ENCODE assay signal across 7 cellular contexts in genomic region chr5:32613050-32613672, GRCh38. TPM values are rescaled to one million over a fixed set of nuclear protein-coding genes. Genes with fewer than 3 reads are reported as not detected.
DNase-seq lines count a peak whose midpoint lies in the region; ATAC-seq and TF ChIP-seq lines count a peak whose summit lies in the region.

No MANE protein-coding gene starts in this region.

- CTCF ChIA-PET in mammary epithelial cell (lab: Charles Lee; ENCODE audit: low non-redundant PET): interaction anchor here (0.9 kb wide), 1 partner anchor 124 kb away, joined by 8 read pairs; no protein-coding TSS in a partner anchor

- dilution Hi-C loops in mammary epithelial cell (cut with HindIII; ENCODE audit: low sequenced_read_pairs): loop anchor here (25.0 kb wide), 1 partner anchor 376 kb away; no protein-coding TSS in a partner anchor

- H3K27ac ChIP-seq in WERI-Rb-1: no peak overlapping the region
- H3K27ac ChIP-seq in mammary epithelial cell (ENCODE audit: insufficient read depth, low read depth, low read length): no peak overlapping the region

- no peaks in the 10 kb centered on the region for H4K20me1 ChIP-seq in mammary epithelial cell (ENCODE audit: insufficient read depth, low read length)

- H3K27me3 ChIP-seq in WERI-Rb-1 (ENCODE audit: insufficient read depth, low read depth, severe bottlenecking): no peaks in the 10 kb centered on the region
- H3K27me3 ChIP-seq in mammary epithelial cell (ENCODE audit: insufficient read depth, low read length): no peaks in the 10 kb centered on the region

- no peak overlapping the region for H3K9ac ChIP-seq in mammary epithelial cell (ENCODE audit: insufficient read depth, low read length)

- WGBS in mammary epithelial cell (ENCODE audit: low coverage, missing lambda C conversion rate): 14% methylated on average over 10 of the region's 10 CpGs

- ATAC-seq in HG02943 (IDR thresholded peaks at IDR 0.05; ENCODE audit: low read depth, unreplicated experiment): peak; percentile 69

- H3K4me2 ChIP-seq in mammary epithelial cell (ENCODE audit: insufficient read depth, low read depth, low read length): no peak overlapping the region

- in situ Hi-C loops in GM13976 (cut with MboI; ENCODE audit: low sequenced_read_pairs, unreplicated experiment): loop anchor here (10.0 kb wide), 1 partner anchor 378 kb away; no protein-coding TSS in a partner anchor
- in situ Hi-C loops in mammary epithelial cell (cut with MboI; ENCODE audit: low sequenced_read_pairs in 2 of 2): loop anchor here (10.0 to 25.0 kb wide), 2 partner anchors 128 to 376 kb away; no protein-coding TSS in a partner anchor

- BruUV-seq in mammary epithelial cell (replicated peaks; lab: Mats Ljungman, UMichigan): no TSS peak

- TF ChIP-seq CTCF in GM13976 (IDR thresholded peaks at IDR 0.05; ENCODE audit: borderline replicate concordance, control extremely low read depth, extremely low read depth, insufficient read depth, missing control alignments) (peak; percentile 87), WERI-Rb-1 (IDR thresholded peaks at IDR 0.05; ENCODE audit: low read depth, low read length) (peak; percentile 83), mammary epithelial cell (conservative IDR thresholded peaks at IDR 0.05 in 1 of 2, IDR thresholded peaks at IDR 0.05 in 1 of 2; ENCODE audit: extremely low read depth in 1 of 2, insufficient read depth in 1 of 2, low read depth in 1 of 2, low read length in 2 of 2) (peak; percentile 86 to 88)

- H3K79me2 ChIP-seq in mammary epithelial cell (ENCODE audit: insufficient read depth, low read length): no peaks in the 10 kb centered on the region

- no peak overlapping the region for H3K4me3 ChIP-seq in WERI-Rb-1 (ENCODE audit: low read depth, low read length)
- H3K4me3 ChIP-seq in mammary epithelial cell (replicated peaks in 1 of 3; ENCODE audit: insufficient read depth in 1 of 3, low read depth in 2 of 3, low read length in 3 of 3): no peak overlapping the region

- H3K9me3 ChIP-seq in WERI-Rb-1 (ENCODE audit: severe bottlenecking): no peaks in the 10 kb centered on the region
- no peaks in the 10 kb centered on the region for H3K9me3 ChIP-seq in mammary epithelial cell (replicated peaks; ENCODE audit: insufficient read depth, low read length)

- intact Hi-C loops in mammary epithelial cell (cut with micrococcal nuclease): loop anchor here (1.0 to 10.0 kb wide), 7 partner anchors 124 to 812 kb away; no protein-coding TSS in a partner anchor

- H3K4me1 ChIP-seq in mammary epithelial cell (ENCODE audit: insufficient read depth, low read length): no peaks in the 10 kb centered on the region

- H2AFZ ChIP-seq in mammary epithelial cell (ENCODE audit: low read depth, low read length): no peak overlapping the region

- H3K36me3 ChIP-seq in WERI-Rb-1 (no peaks in the 10 kb centered on the region), mammary epithelial cell (ENCODE audit: insufficient read depth, low read length) (no peaks in the 10 kb centered on the region)

- DNase-seq in GM13976 (ENCODE audit: low spot score): peak; percentile 82
- peak; percentile 84 for DNase-seq in NCI-H2171 treated with DMSO at 0.1 percent for 48 hours (lab: John Stamatoyannopoulos, UW)
- DNase-seq in WERI-Rb-1: peak; percentile 83
- peak; percentile 51 for DNase-seq in mammary epithelial cell
- peak; percentile 87 for DNase-seq in islet precursor cell
- peak; percentile 73 to 83 (median 77) for DNase-seq in stimulated activated CD4-positive, alpha-beta T cell treated with anti-CD3 and anti-CD28 coated beads, Interleukin-1b, Interleukin-23, amount 100 ng/mL, for 24 hours (ENCODE audit: low read depth in 4 of 4, low spot score in 1 of 4)

RNA-seq across cellular contexts. Expression of gene SUB1, which starts 27.8 kb away (rescaled TPM):
- 100 to 1,000 TPM; 109 to 231 TPM for total RNA-seq in mammary epithelial cell
- 66.8 TPM for polyA plus RNA-seq in mammary epithelial cell
- polyA minus RNA-seq in mammary epithelial cell: 10.7 TPM
